Comparison of ENCODE assay signal across 2 cellular contexts in the genomic region with DNA sequence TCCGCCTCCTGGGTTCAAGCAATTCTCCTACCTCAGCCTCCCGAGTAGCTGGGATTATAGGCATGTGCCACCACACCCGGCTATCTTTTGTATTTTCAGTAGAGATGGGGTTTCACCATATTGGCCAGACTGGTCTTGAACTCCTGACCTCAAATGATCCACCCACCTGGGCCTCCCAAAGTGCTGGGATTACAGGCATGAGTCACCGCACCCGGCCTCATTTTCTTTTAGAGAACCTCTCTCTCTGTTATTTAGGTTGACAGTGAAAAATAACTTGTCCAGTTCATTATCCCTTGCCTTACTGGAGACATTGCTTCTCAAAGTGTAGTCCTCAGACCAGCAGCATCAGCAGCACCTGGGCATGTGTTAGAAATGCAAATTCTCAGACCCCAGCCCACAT.
TF ChIP-seq lines count a peak whose summit lies in the region.
"Not testable (repeated sequence)": the region's sequence is repeated elsewhere in the genome, so short reads cannot be mapped to it uniquely, and the experiment has no call there.

No MANE protein-coding gene starts in this region.

TF ChIP-seq in HEK293, 187 proteins besides CTCF, POLR2A, EP300 and RAD21:
- TF ChIP-seq ZFHX2 (tag by site-specific recombination; conservative IDR thresholded peaks at IDR 0.05), result peak; percentile 28; the same call in 1 of the 2 replicates
- TF ChIP-seq, protein P1, sequence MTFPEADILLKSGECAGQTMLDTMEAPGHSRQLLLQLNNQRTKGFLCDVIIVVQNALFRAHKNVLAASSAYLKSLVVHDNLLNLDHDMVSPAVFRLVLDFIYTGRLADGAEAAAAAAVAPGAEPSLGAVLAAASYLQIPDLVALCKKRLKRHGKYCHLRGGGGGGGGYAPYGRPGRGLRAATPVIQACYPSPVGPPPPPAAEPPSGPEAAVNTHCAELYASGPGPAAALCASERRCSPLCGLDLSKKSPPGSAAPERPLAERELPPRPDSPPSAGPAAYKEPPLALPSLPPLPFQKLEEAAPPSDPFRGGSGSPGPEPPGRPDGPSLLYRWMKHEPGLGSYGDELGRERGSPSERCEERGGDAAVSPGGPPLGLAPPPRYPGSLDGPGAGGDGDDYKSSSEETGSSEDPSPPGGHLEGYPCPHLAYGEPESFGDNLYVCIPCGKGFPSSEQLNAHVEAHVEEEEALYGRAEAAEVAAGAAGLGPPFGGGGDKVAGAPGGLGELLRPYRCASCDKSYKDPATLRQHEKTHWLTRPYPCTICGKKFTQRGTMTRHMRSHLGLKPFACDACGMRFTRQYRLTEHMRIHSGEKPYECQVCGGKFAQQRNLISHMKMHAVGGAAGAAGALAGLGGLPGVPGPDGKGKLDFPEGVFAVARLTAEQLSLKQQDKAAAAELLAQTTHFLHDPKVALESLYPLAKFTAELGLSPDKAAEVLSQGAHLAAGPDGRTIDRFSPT (tag by site-specific recombination; IDR thresholded peaks at IDR 0.05), result peak; percentile 29; the same call in 1 of the 2 replicates
TF ChIP-seq in HEK293: peak in this region for 2; not testable (repeated sequence) for 185.

TF ChIP-seq in K562, 482 proteins besides CTCF, POLR2A, EP300 and RAD21:
- TF ChIP-seq DPF2 (IDR thresholded peaks at IDR 0.05) (0 out of 2 replicates have a peak, but pooled peaks have one; percentile 17), CBFA2T3 (IDR thresholded peaks at IDR 0.05) (0 out of 2 replicates have a peak, but pooled peaks have one; percentile 15), JUND (IDR thresholded peaks at IDR 0.05; ENCODE audit: borderline replicate concordance, low read depth, low read length) (0 out of 2 replicates have a peak, but pooled peaks have one; percentile 11), FOSL1 (tag; conservative IDR thresholded peaks at IDR 0.05) (0 out of 2 replicates have a peak, but pooled peaks have one; percentile 18), EGR1 (conservative IDR thresholded peaks at IDR 0.05) (peak; percentile 56), KDM1A (IDR thresholded peaks at IDR 0.05) (0 out of 4 replicates have a peak, but pooled peaks of 1 of the 2 experiments have one; percentile 13)
- TF ChIP-seq, protein P2, sequence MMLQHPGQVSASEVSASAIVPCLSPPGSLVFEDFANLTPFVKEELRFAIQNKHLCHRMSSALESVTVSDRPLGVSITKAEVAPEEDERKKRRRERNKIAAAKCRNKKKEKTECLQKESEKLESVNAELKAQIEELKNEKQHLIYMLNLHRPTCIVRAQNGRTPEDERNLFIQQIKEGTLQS (IDR thresholded peaks at IDR 0.05), result peak; percentile 54
- TF ChIP-seq, protein P2 (CRISPR knock-in tag; conservative IDR thresholded peaks at IDR 0.05), result not testable (repeated sequence)
- not testable (repeated sequence) for TF ChIP-seq JUND (tag; IDR thresholded peaks at IDR 0.05; ENCODE audit: borderline replicate concordance, low read depth, low read length)
TF ChIP-seq in K562: peak in this region for 7; not testable (repeated sequence) for 475.
